ENCODE assay signal across 22 cellular contexts in the genomic region with DNA sequence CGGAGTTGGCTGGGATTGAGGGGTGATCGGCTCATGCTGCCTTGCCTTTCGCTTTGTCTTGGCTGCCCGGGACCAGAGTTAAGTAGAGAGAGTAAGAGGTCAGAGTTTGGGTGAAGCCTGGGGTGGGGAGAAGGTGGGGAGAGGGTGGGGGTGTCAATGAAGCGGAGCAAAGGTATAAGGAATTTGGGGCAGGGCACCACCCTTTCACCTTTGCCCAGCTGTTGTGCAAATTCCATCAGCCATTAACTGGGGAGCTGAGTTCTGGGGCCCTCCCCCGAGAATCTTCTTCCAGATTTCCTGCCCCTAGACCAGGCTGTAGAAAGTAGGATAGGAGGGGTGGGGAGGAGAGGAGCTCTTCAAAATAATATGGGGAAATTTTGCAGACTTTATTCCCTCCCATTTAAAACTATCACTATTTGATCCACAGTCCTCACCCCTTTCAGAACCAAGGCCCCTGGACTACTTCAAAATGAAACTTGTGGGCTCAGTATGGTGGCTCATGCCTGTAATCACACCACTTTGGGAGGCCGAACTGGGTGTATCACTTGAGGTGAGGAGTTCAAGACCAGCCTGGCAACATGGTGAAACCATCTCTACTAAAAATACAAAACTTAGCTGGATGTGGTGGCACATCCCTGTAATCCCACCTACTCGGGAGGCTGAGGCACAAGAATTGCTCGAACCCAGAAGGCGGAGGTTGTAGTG. TPM values are rescaled to one million over a fixed set of nuclear protein-coding genes. Genes with fewer than 3 reads are reported as not detected.
DNase-seq lines count a peak whose midpoint lies in the region; ATAC-seq, FAIRE-seq and TF ChIP-seq lines count a peak whose summit lies in the region.
"Had no signal": no experiment of that assay in that cellular context is flagged by ENCODE, and none has a peak within 500 bp of the region (broad histone marks: within the 10 kb centered on the region; RNA-seq: fewer than 3 reads in every experiment).

A gene with protein sequence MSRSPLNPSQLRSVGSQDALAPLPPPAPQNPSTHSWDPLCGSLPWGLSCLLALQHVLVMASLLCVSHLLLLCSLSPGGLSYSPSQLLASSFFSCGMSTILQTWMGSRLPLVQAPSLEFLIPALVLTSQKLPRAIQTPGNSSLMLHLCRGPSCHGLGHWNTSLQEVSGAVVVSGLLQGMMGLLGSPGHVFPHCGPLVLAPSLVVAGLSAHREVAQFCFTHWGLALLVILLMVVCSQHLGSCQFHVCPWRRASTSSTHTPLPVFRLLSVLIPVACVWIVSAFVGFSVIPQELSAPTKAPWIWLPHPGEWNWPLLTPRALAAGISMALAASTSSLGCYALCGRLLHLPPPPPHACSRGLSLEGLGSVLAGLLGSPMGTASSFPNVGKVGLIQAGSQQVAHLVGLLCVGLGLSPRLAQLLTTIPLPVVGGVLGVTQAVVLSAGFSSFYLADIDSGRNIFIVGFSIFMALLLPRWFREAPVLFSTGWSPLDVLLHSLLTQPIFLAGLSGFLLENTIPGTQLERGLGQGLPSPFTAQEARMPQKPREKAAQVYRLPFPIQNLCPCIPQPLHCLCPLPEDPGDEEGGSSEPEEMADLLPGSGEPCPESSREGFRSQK (minus strand): TSS at position 80 of the 705 bp plus-strand sequence. CDS start 45 bp downstream, at position 35.

- no peaks in the 10 kb centered on the region for H3K9me3 Mint-ChIP-seq in CD4-positive, CD25-positive, alpha-beta regulatory T cell
- H3K9me3 Mint-ChIP-seq: activated T-helper 1 cell treated with anti-CD3 and anti-CD28 coated beads, Interleukin-12 subunit alpha, Interleukin-12 subunit beta, Interleukin-2, Interleukin-4 antibody, amounts not matched to agents 30 ng/mL and 10 ng/mL and 1 ng/mL, durations not matched to agents 14 hours and 24 hours and 36 hours; CD4-positive, alpha-beta memory T cell; dendritic cell treated with granulocyte-macrophage colony-stimulating factor and Interleukin-4, amounts not matched to agents 40 ng/mL and 50 ng/mL, for 4 days; mesothelial cell of epicardium; neural progenitor cell had no signal

- H3K27me3 ChIP-seq in CD4-positive, CD25-positive, alpha-beta regulatory T cell (ENCODE audit: control insufficient read depth, insufficient read depth, low read length), result no peaks in the 10 kb centered on the region
- H3K27me3 ChIP-seq in esophagus muscularis mucosa (no peaks in the 10 kb centered on the region), sigmoid colon (no peaks in the 10 kb centered on the region)
- H3K27me3 ChIP-seq: neural progenitor cell, testis had no signal

- no peak within 1 kb of the TSS for H3K27ac ChIP-seq in CD4-positive, CD25-positive, alpha-beta regulatory T cell (ENCODE audit: insufficient read depth, low read length, poor library complexity, severe bottlenecking)
- H3K27ac ChIP-seq in esophagus muscularis mucosa (replicated peaks in 1 of 4) (peak within 1 kb of the TSS; percentile 64 to 84 (median 81)), sigmoid colon (peak within 1 kb of the TSS; percentile 62 to 79 (median 70))
- H3K27ac ChIP-seq: neural progenitor cell had no signal

- no peak within 1 kb of the TSS for H3K4me3 ChIP-seq in CD4-positive, CD25-positive, alpha-beta regulatory T cell (ENCODE audit: low read depth, low read length)
- H3K4me3 ChIP-seq in esophagus muscularis mucosa (no peak within 1 kb of the TSS), sigmoid colon (no peak within 1 kb of the TSS)
- H3K4me3 ChIP-seq: neural progenitor cell, testis had no signal

- H3K4me1 Mint-ChIP-seq in CD4-positive, CD25-positive, alpha-beta regulatory T cell, result peaks cover 12 to 35% (median 21%) of the 10 kb centered on the region in 4 donors
- H3K4me1 Mint-ChIP-seq: neural progenitor cell had no signal

- no peaks in the 10 kb centered on the region for H3K27me3 Mint-ChIP-seq in CD4-positive, CD25-positive, alpha-beta regulatory T cell
- H3K27me3 Mint-ChIP-seq: CD4-positive, alpha-beta memory T cell; dendritic cell treated with granulocyte-macrophage colony-stimulating factor and Interleukin-4, amounts not matched to agents 40 ng/mL and 50 ng/mL, for 4 days had no signal

- no peak for TF ChIP-seq EP300 in esophagus muscularis mucosa (IDR thresholded peaks at IDR 0.05)
- no peak for TF ChIP-seq EP300 in sigmoid colon (IDR thresholded peaks at IDR 0.05)

- 86% methylated on average over 10 of the region's 10 CpGs for WGBS in esophagus muscularis mucosa
- WGBS in sigmoid colon, 2 donors, result 63 to 86% methylated on average over 10 of the region's 10 CpGs

- no peak for TF ChIP-seq POLR2A in GM12892 (IDR thresholded peaks at IDR 0.05; ENCODE audit: low read depth, low read length)
- TF ChIP-seq POLR2A in esophagus muscularis mucosa (IDR thresholded peaks at IDR 0.05; ENCODE audit: low read depth), result no peak
- no peak for TF ChIP-seq POLR2A in sigmoid colon (IDR thresholded peaks at IDR 0.05)

- peaks cover 15% of the 10 kb centered on the region for H3K36me3 Mint-ChIP-seq in CD4-positive, CD25-positive, alpha-beta regulatory T cell

- peak within 1 kb of the TSS in 1 of 4 donors; percentile 85 for H3K4me3 Mint-ChIP-seq in CD4-positive, CD25-positive, alpha-beta regulatory T cell
- H3K4me3 Mint-ChIP-seq: CD4-positive, alpha-beta memory T cell; dendritic cell treated with granulocyte-macrophage colony-stimulating factor and Interleukin-4, amounts not matched to agents 40 ng/mL and 50 ng/mL, for 4 days; mesothelial cell of epicardium; neural progenitor cell had no signal

- TF ChIP-seq CTCF in esophagus muscularis mucosa (IDR thresholded peaks at IDR 0.05) (no peak), sigmoid colon (IDR thresholded peaks at IDR 0.05) (no peak)

- peak; percentile 38 for FAIRE-seq in GM12892 (lab: Jason Lieb, UNC)

- no peak for DNase-seq in CD4-positive, CD25-positive, alpha-beta regulatory T cell
- DNase-seq in GM12892 (ENCODE audit: insufficient read length), result no peak
- peak; percentile 7 for DNase-seq in esophagus muscularis mucosa (ENCODE audit: extremely low spot score)
- DNase-seq in sigmoid colon, result no peak
- DNase-seq in middle frontal gyrus (ENCODE audit: extremely low spot score, low spot score), result no peak
- DNase-seq in NCI-H69 (lab: John Stamatoyannopoulos, UW), result no peak
- no peak for DNase-seq in cerebellar cortex (ENCODE audit: low spot score)
- DNase-seq: activated CD4-positive, alpha-beta T cell treated with anti-CD3 and anti-CD28 coated beads, Interleukin-2, amount 50 U/mL, for 4 hours; CD4-positive, alpha-beta memory T cell; DND-41; foreskin fibroblast; KBM-7; NCI-H2029; NCI-H524; stimulated activated CD4-positive, alpha-beta T cell treated with anti-CD3 and anti-CD28 coated beads, Interleukin-12 subunit alpha, Interleukin-12 subunit beta, amount 100 ng/mL, for 4 hours; stimulated activated CD8-positive, alpha-beta memory T cell treated with anti-CD3 and anti-CD28 coated beads, Interleukin-4, amount 100 ng/mL, for 48 hours; testis had no signal

- peaks cover 21% of the 10 kb centered on the region for H3K4me1 ChIP-seq in CD4-positive, CD25-positive, alpha-beta regulatory T cell (ENCODE audit: control insufficient read depth, insufficient read depth, low read length, poor library complexity, severe bottlenecking)
- H3K4me1 ChIP-seq in esophagus muscularis mucosa (peaks cover 17 to 47% (median 31%) of the 10 kb centered on the region in 4 donors), sigmoid colon (peaks cover 0 to 18% (median 17%) of the 10 kb centered on the region in 4 donors)
- H3K4me1 ChIP-seq: neural progenitor cell had no signal

- peak within 1 kb of the TSS in 2 of 3 donors; percentile 15 to 90 for H3K27ac Mint-ChIP-seq in CD4-positive, CD25-positive, alpha-beta regulatory T cell
- H3K27ac Mint-ChIP-seq: activated T-helper 1 cell treated with anti-CD3 and anti-CD28 coated beads, Interleukin-12 subunit alpha, Interleukin-12 subunit beta, Interleukin-2, Interleukin-4 antibody, amounts not matched to agents 30 ng/mL and 10 ng/mL and 1 ng/mL, durations not matched to agents 14 hours and 24 hours and 36 hours had no signal

- peaks cover 38% of the 10 kb centered on the region for H3K36me3 ChIP-seq in CD4-positive, CD25-positive, alpha-beta regulatory T cell (ENCODE audit: control insufficient read depth, insufficient read depth, low read length)
- H3K36me3 ChIP-seq in esophagus muscularis mucosa (peaks cover 19 to 35% (median 33%) of the 10 kb centered on the region in 4 donors), sigmoid colon (peaks cover 0 to 33% (median 22%) of the 10 kb centered on the region in 4 donors)
- H3K36me3 ChIP-seq: neural progenitor cell had no signal

- intact Hi-C loops in esophagus muscularis mucosa (cut with DNase I), result loop anchor here (10.0 kb wide), 1 partner anchor 215 kb away; a partner anchor contains a TSS
- intact Hi-C loops in sigmoid colon (cut with DNase I), result no loop called here

- ATAC-seq in CD4-positive, CD25-positive, alpha-beta regulatory T cell (ENCODE audit: low read depth in 2 of 2), result no peak
- no peak for ATAC-seq in GM21367 (IDR thresholded peaks at IDR 0.05; ENCODE audit: unreplicated experiment)

- H3K9me3 ChIP-seq in CD4-positive, CD25-positive, alpha-beta regulatory T cell (ENCODE audit: control insufficient read depth in 2 of 2, low read length in 2 of 2), result no peaks in the 10 kb centered on the region
- H3K9me3 ChIP-seq in esophagus muscularis mucosa (no peaks in the 10 kb centered on the region), sigmoid colon (no peaks in the 10 kb centered on the region)
- H3K9me3 ChIP-seq: testis had no signal

RNA-seq across cellular contexts. Expression of the gene that starts here (rescaled TPM):
- total RNA-seq in CD4-positive, CD25-positive, alpha-beta regulatory T cell, result 1.3 TPM
- polyA plus RNA-seq in CD4-positive, CD25-positive, alpha-beta regulatory T cell, result not detected
- 0.68 TPM for polyA plus RNA-seq in GM12892 (2012; ENCODE audit: missing spikeins)
- under 1 TPM; 0.23 to 0.58 (median 0.37) TPM for total RNA-seq in esophagus muscularis mucosa
- total RNA-seq in sigmoid colon, result 1 to 10 TPM in 1 of 4 donors, under 1 TPM in 3; 0.14 to 3.9 (median 0.67) TPM
- 1 to 10 TPM in 2 of 3 donors, under 1 TPM in 1; 0.60 to 6.5 (median 1.6) TPM for polyA plus RNA-seq in sigmoid colon
- polyA plus RNA-seq: CD4-positive, alpha-beta memory T cell had no signal

Comparison
In these comparisons a context has a peak if more than half of its experiments do, and no peak if none do; other contexts are left out.
1. Peak in DNase-seq and H3K27ac ChIP-seq in esophagus muscularis mucosa; RNA of the gene not detected or under 1 TPM.